In the genomic region with DNA sequence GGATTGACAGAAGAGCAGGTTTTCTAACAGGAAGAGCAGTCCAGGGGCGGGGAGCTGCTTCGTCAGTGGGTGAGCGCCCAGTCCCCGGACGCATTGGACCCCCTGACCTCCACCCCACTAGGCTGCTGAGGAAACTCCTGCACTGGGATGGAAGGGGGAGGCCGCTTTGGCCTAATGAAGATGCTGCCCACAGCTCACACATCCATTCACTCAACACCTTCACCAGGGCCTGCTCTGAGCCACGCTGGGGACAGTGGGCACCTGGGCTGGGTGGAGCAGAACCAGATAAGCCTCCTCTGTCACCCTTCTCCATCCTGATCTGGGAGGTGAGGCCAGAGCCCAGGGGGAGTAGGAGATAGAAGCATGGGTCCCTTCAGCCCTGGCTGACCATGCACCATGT, we compare ENCODE assay signal across 23 cellular contexts.
"Had no signal": no experiment of that assay in that cellular context is flagged by ENCODE, and none has a peak within 500 bp of the region (broad histone marks: within the 10 kb centered on the region; RNA-seq: fewer than 3 reads in every experiment).

No MANE protein-coding gene starts in this region.

- H3K9me3 Mint-ChIP-seq: activated CD4-positive, alpha-beta T cell treated with anti-CD3 and anti-CD28 coated beads, Interleukin-2, amount 10 ng/mL, durations not matched to agents 7 days and 5 days; activated naive CD4-positive, alpha-beta T cell treated with anti-CD3 and anti-CD28 coated beads, Interleukin-2, amount 50 U/mL, for 72 hours; dendritic cell treated with granulocyte-macrophage colony-stimulating factor and Interleukin-4, amounts not matched to agents 40 ng/mL and 50 ng/mL, for 4 days had no signal

- H3K9me3 ChIP-seq: adrenal gland, gastrocnemius medialis, pancreas, sigmoid colon, tibial artery had no signal

- FAIRE-seq: astrocyte, bronchial epithelial cell, keratinocyte, pancreas, urothelium cell line had no signal

- DNase-seq: activated CD4-positive, alpha-beta T cell treated with anti-CD3 and anti-CD28 coated beads, Interleukin-2, amount 10 ng/mL, durations not matched to agents 7 days and 5 days; activated CD8-positive, alpha-beta memory T cell treated with anti-CD3 and anti-CD28 coated beads for 24 hours; activated CD8-positive, alpha-beta memory T cell treated with anti-CD3 and anti-CD28 coated beads, Interleukin-2, amount 50 U/mL, for 48 hours; activated gamma-delta T cell treated with Interleukin-2 at 50 U/mL for 16 hours; adrenal gland; effector CD8-positive, alpha-beta T cell; gastrocnemius medialis; head of caudate nucleus; sigmoid colon; stimulated activated naive CD4-positive, alpha-beta T cell treated with Interleukin-2 at 50 U/mL for 16 hours; substantia nigra; T1000; tibial artery had no signal

- ATAC-seq: activated CD4-positive, CD25-positive, alpha-beta regulatory T cell treated with anti-CD3 and anti-CD28 coated beads, Interleukin-2, amount 50 U/mL, for 24 hours; activated naive CD4-positive, alpha-beta T cell treated with anti-CD3 and anti-CD28 coated beads, Interleukin-2, amount 50 U/mL, for 72 hours; esophagus mucosa; gastrocnemius medialis; left lobe of liver; pancreas had no signal

- H3K4me3 Mint-ChIP-seq: activated CD4-positive, alpha-beta T cell treated with anti-CD3 and anti-CD28 coated beads, Interleukin-2, amount 10 ng/mL, durations not matched to agents 7 days and 5 days; dendritic cell treated with granulocyte-macrophage colony-stimulating factor and Interleukin-4, amounts not matched to agents 40 ng/mL and 50 ng/mL, for 4 days had no signal

- H3K4me1 ChIP-seq: adrenal gland, pancreas, sigmoid colon had no signal

- H3K27me3 Mint-ChIP-seq: activated CD4-positive, alpha-beta T cell treated with anti-CD3 and anti-CD28 coated beads, Interleukin-2, amount 10 ng/mL, durations not matched to agents 7 days and 5 days; dendritic cell treated with granulocyte-macrophage colony-stimulating factor and Interleukin-4, amounts not matched to agents 40 ng/mL and 50 ng/mL, for 4 days had no signal

- H3K27ac ChIP-seq: adrenal gland, gastrocnemius medialis, pancreas, sigmoid colon, tibial artery had no signal

- H3K27me3 ChIP-seq: adrenal gland, gastrocnemius medialis, pancreas, sigmoid colon, tibial artery had no signal

- H3K36me3 Mint-ChIP-seq: activated naive CD4-positive, alpha-beta T cell treated with anti-CD3 and anti-CD28 coated beads, Interleukin-2, amount 50 U/mL, for 72 hours had no signal

- H3K36me3 ChIP-seq: adrenal gland, gastrocnemius medialis, pancreas, sigmoid colon, tibial artery had no signal

- H3K27ac Mint-ChIP-seq: dendritic cell treated with granulocyte-macrophage colony-stimulating factor and Interleukin-4, amounts not matched to agents 40 ng/mL and 50 ng/mL, for 4 days had no signal

- H3K4me3 ChIP-seq: adrenal gland, gastrocnemius medialis, pancreas, sigmoid colon, tibial artery had no signal
